In the genomic region with DNA sequence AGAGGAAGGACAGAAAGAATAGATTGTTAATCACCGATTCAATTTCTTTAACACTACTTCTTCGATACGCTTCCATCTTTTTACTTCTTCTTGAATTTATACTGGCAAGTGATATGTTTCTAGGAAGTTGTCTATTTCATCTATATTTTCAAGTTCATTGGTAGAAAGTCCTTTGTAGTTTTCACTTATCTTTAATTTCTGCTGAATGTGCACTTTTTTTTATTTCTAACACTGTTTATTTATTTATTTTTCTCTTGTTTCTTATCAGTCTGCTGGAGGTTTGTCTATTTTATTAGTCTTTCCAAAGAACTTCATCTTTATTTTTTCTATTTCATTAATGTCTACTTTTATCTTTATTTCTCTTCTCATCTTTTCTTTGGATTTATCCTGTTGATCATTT, we compare ENCODE assay signal across 27 cellular contexts.
"Had no signal": no experiment of that assay in that cellular context is flagged by ENCODE, and none has a peak within 500 bp of the region (broad histone marks: within the 10 kb centered on the region; RNA-seq: fewer than 3 reads in every experiment).

No MANE protein-coding gene starts in this region.

- H3K4me1 ChIP-seq: ascending aorta had no signal

- H3K36me3 ChIP-seq: ascending aorta, cardiac muscle cell had no signal

- DNase-seq: activated B cell treated with CpG ODN at 0.5 μM for 24 hours; activated CD4-positive, alpha-beta memory T cell treated with anti-CD3 and anti-CD28 coated beads for 36 hours; activated CD4-positive, alpha-beta T cell treated with anti-CD3 and anti-CD28 coated beads for 4 hours; activated CD4-positive, alpha-beta T cell treated with anti-CD3 and anti-CD28 coated beads, Interleukin-2, amount 10 ng/mL, durations not matched to agents 24 days and 14 days; activated CD4-positive, alpha-beta T cell treated with anti-CD3 and anti-CD28 coated beads, Interleukin-2, amount 50 U/mL, for 1 hour; activated CD4-positive, alpha-beta T cell treated with anti-CD3 and anti-CD28 coated beads, Interleukin-2, amount 50 U/mL, for 4 hours; activated CD4-positive, CD25-positive, alpha-beta regulatory T cell treated with anti-CD3 and anti-CD28 coated beads, Interleukin-2, amount 50 U/mL, for 72 hours; activated CD8-positive, alpha-beta memory T cell treated with anti-CD3 and anti-CD28 coated beads, Interleukin-2, amount 50 U/mL, for 4 hours; activated CD8-positive, alpha-beta T cell treated with anti-CD3 and anti-CD28 coated beads for 36 hours; activated effector memory CD4-positive, alpha-beta T cell treated with Interleukin-2 at 50 U/mL for 16 hours; activated gamma-delta T cell; activated naive CD4-positive, alpha-beta T cell treated with anti-CD3 and anti-CD28 coated beads, Interleukin-2, amount 10 ng/mL, durations not matched to agents 7 days and 5 days; activated naive CD4-positive, alpha-beta T cell treated with Interleukin-2 at 50 U/mL for 16 hours; activated naive CD8-positive, alpha-beta T cell treated with anti-CD3 and anti-CD28 coated beads, Interleukin-2, amount 10 ng/mL, durations not matched to agents 7 days and 5 days; activated naive CD8-positive, alpha-beta T cell treated with anti-CD3 and anti-CD28 coated beads, Interleukin-2, amount 50 U/mL, for 24 hours; activated T-cell treated with anti-CD3 and anti-CD28 coated beads, Interleukin-2, amount 50 U/mL, for 24 hours; activated T-cell treated with anti-CD3 and anti-CD28 coated beads, Interleukin-2, amount 50 U/mL, for 48 hours; amygdala; anterior cingulate cortex; caudate nucleus; cerebellar nuclear complex; T-helper 2 cell; T-helper 9 cell had no signal

- H3K9me3 ChIP-seq: ascending aorta had no signal

- ATAC-seq: activated CD8-positive, alpha-beta T cell treated with anti-CD3 and anti-CD28 coated beads for 36 hours; activated naive CD8-positive, alpha-beta T cell treated with anti-CD3 and anti-CD28 coated beads, Interleukin-2, amount 50 U/mL, for 24 hours had no signal

- H3K27ac ChIP-seq: ascending aorta, cardiac muscle cell, VCaP had no signal

- H3K27me3 ChIP-seq: ascending aorta, cardiac muscle cell had no signal

- FAIRE-seq: bronchial epithelial cell had no signal

- H3K4me3 ChIP-seq: ascending aorta, cardiac muscle cell had no signal
